In genomic region chr17:40168262-40168832, GRCh38 we compare ENCODE assay signal across 8 cellular contexts. TPM values are rescaled to one million over a fixed set of nuclear protein-coding genes. Genes with fewer than 3 reads are reported as not detected.
DNase-seq lines count a peak whose midpoint lies in the region; FAIRE-seq and TF ChIP-seq lines count a peak whose summit lies in the region.

No MANE protein-coding gene starts in this region.

- peak; percentile 61 for TF ChIP-seq CTCF in WI38 (IDR thresholded peaks at IDR 0.05; ENCODE audit: low read depth, low read length)

- DNase-seq in GDM1 (lab: John Stamatoyannopoulos, UW) (peak; percentile 43), NCI-H2029 (lab: John Stamatoyannopoulos, UW) (peak; percentile 8), epithelial cell of prostate (ENCODE audit: low read depth, low spot score) (no peak), middle frontal gyrus (ENCODE audit: extremely low spot score, low spot score) (peak; percentile 29), MG63 (no peak), NCI-H187 (lab: John Stamatoyannopoulos, UW) (no peak)

- peak overlapping the region; percentile 4 for H3K27ac ChIP-seq in epithelial cell of prostate

- no peak overlapping the region for H3K4me3 ChIP-seq in WI38 (ENCODE audit: low read depth, low read length)
- no peak overlapping the region for H3K4me3 ChIP-seq in MG63

- no peaks in the 10 kb centered on the region for H3K27me3 ChIP-seq in MG63

- FAIRE-seq in A204.1 (lab: Jason Lieb, UNC), result peak; percentile 91

- H3K36me3 ChIP-seq in MG63, result peaks cover 83% of the 10 kb centered on the region

- no peaks in the 10 kb centered on the region for H3K9me3 ChIP-seq in MG63

RNA-seq across cellular contexts. Expression of gene RAPGEFL1, which starts 8.9 kb away (rescaled TPM):
- 0.27 and 2.0 TPM in 2 replicates for total RNA-seq in MG63 (2014; rRNA removed; shearing (Covaris generic); ENCODE audit: low replicate concordance)

RNA-seq across cellular contexts. Expression of gene CASC3, which starts 28.0 kb away (rescaled TPM):
- 50.2 and 63.6 TPM in 2 replicates for total RNA-seq in MG63 (2014; rRNA removed; shearing (Covaris generic); ENCODE audit: low replicate concordance)

RNA-seq across cellular contexts. Expression of gene MSL1, which starts 46.6 kb away (rescaled TPM):
- total RNA-seq in MG63 (2014; rRNA removed; shearing (Covaris generic); ENCODE audit: low replicate concordance), result 44.9 and 53.4 TPM in 2 replicates

RNA-seq across cellular contexts. Expression of gene WIPF2, which starts 50.8 kb away (rescaled TPM):
- total RNA-seq in MG63 (2014; rRNA removed; shearing (Covaris generic); ENCODE audit: low replicate concordance), result 5.5 and 7.4 TPM in 2 replicates

Comparison
In these comparisons a context has a peak if more than half of its experiments do, and no peak if none do; other contexts are left out.
1. DNase-seq: peak in GDM1 (single experiment), NCI-H2029 (single experiment) and middle frontal gyrus (single experiment); none in epithelial cell of prostate (single experiment), MG63 (single experiment) and NCI-H187 (0 of 2).